12 cellular contexts compared by ENCODE assay signal in genomic region chr12:29750131-29750927, GRCh38.
DNase-seq lines count a peak whose midpoint lies in the region; ATAC-seq lines count a peak whose summit lies in the region.
"Had no signal": no experiment of that assay in that cellular context is flagged by ENCODE, and none has a peak within 500 bp of the region (broad histone marks: within the 10 kb centered on the region; RNA-seq: fewer than 3 reads in every experiment).

No MANE protein-coding gene starts in this region.

- in situ Hi-C loops in HAP-1 (cut with MboI; ENCODE audit: low sequenced_read_pairs) = no loop called here

- DNase-seq in HAP-1 (ENCODE audit: low spot score in 2 of 2) (peak; percentile 68 to 70), iris pigment epithelial cell (ENCODE audit: low read depth) (peak; percentile 55), activated T-cell treated with anti-CD3 and anti-CD28 coated beads for 4 hours (no peak), NOMO-1 treated with DMSO at 0.1 percent for 48 hours (lab: John Stamatoyannopoulos, UW; ENCODE audit: unreplicated experiment) (no peak)
- DNase-seq in activated CD4-positive, alpha-beta T cell treated with anti-CD3 and anti-CD28 coated beads for 4 hours = no peak
- DNase-seq: activated gamma-delta T cell treated with Interleukin-2 at 50 U/mL for 16 hours, DMS79, NCI-H1092, PC-3, sigmoid colon had no signal

- ATAC-seq in GM19023 (IDR thresholded peaks at IDR 0.05; ENCODE audit: unreplicated experiment) = peak; percentile 90
- ATAC-seq in HG03432 (IDR thresholded peaks at IDR 0.05; ENCODE audit: unreplicated experiment) = peak; percentile 90
- ATAC-seq: PC-3 had no signal

- peaks cover 8% of the 10 kb centered on the region for H3K4me1 ChIP-seq in HAP-1

- H3K9me3 ChIP-seq in HAP-1 = no peaks in the 10 kb centered on the region
- H3K9me3 ChIP-seq: sigmoid colon had no signal

- H3K36me3 ChIP-seq in HAP-1 (replicated peaks) = no peaks in the 10 kb centered on the region

- H3K4me3 ChIP-seq in HAP-1 = no peak overlapping the region
- H3K4me3 ChIP-seq: sigmoid colon had no signal

- H3K27me3 ChIP-seq in HAP-1 (ENCODE audit: low read depth) = no peaks in the 10 kb centered on the region
- H3K27me3 ChIP-seq: sigmoid colon had no signal

Comparison
In these comparisons a context has a peak if more than half of its experiments do, and no peak if none do; other contexts are left out.
1. DNase-seq: peak in HAP-1 (2 of 2) and iris pigment epithelial cell (single experiment); none in activated T-cell treated with anti-CD3 and anti-CD28 coated beads for 4 hours (single experiment), activated CD4-positive, alpha-beta T cell treated with anti-CD3 and anti-CD28 coated beads for 4 hours (0 of 2) and NOMO-1 treated with DMSO at 0.1 percent for 48 hours (single experiment).